ENCODE assay signal across 22 cellular contexts in the genomic region with DNA sequence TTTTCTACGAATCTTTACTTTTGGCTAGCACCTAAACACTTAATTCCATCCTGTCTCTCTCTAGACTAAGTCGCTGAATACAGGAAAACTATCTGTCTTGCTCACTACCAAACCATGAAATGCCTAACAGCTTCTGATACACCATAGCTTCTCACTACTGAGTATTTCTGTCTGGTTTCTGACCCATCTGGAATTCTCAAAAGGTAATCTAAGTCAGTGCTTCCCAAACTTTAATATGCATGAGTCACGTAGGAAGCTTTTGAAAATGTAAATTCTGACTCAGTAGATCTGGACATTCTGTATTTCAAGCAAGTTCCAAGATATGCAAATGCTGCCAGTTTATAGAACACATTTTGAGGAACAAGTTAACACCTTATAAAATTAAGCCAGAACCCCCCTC. TPM values are rescaled to one million over a fixed set of nuclear protein-coding genes. Genes with fewer than 3 reads are reported as not detected.
DNase-seq lines count a peak whose midpoint lies in the region; ATAC-seq and TF ChIP-seq lines count a peak whose summit lies in the region.
"Had no signal": no experiment of that assay in that cellular context is flagged by ENCODE, and none has a peak within 500 bp of the region (broad histone marks: within the 10 kb centered on the region; RNA-seq: fewer than 3 reads in every experiment).

No MANE protein-coding gene starts in this region.

- no peak overlapping the region for H3K56ac ChIP-seq in H9 (ENCODE audit: insufficient read length, low read depth, low read length)

- no peak overlapping the region for H4K91ac ChIP-seq in H9 (ENCODE audit: insufficient read length, low read depth, low read length)

- no CpG with 5 or more reads among the region's 3 CpGs for WGBS in H9 (ENCODE audit: extremely low coverage, insufficient read length, low lambda C conversion rate)

- H3K27ac ChIP-seq in RWPE2 (ENCODE audit: poor library complexity, severe bottlenecking) (no peak overlapping the region), H9 (ENCODE audit: insufficient read length, low read depth, low read length) (no peak overlapping the region)
- H3K27ac ChIP-seq: PC-9, right atrium auricular region, SJSA1, thoracic aorta had no signal

- no peaks in the 10 kb centered on the region for H3K9me3 Mint-ChIP-seq in activated naive CD8-positive, alpha-beta T cell (ENCODE audit: low read depth)
- no peaks in the 10 kb centered on the region for H3K9me3 Mint-ChIP-seq in activated naive CD8-positive, alpha-beta T cell treated with anti-CD3 and anti-CD28 coated beads for 36 hours
- no peaks in the 10 kb centered on the region for H3K9me3 Mint-ChIP-seq in H9
- H3K9me3 Mint-ChIP-seq: activated CD4-positive, alpha-beta memory T cell treated with anti-CD3 and anti-CD28 coated beads for 36 hours; activated naive CD8-positive, alpha-beta T cell treated with anti-CD3 and anti-CD28 coated beads, Interleukin-2, amount 50 U/mL, for 24 hours; T-helper 2 cell treated with Interferon-gamma antibody and Interleukin-4, amounts not matched to agents 5 μg/mL and 100 μg/mL, for 36 hours had no signal

- H3K36me3 ChIP-seq in RWPE2 (ENCODE audit: low read depth): peaks cover 43% of the 10 kb centered on the region

- no peak overlapping the region for H3K23ac ChIP-seq in H9 (ENCODE audit: insufficient read length, low read depth, low read length)

- no peak overlapping the region for H2BK5ac ChIP-seq in H9 (ENCODE audit: insufficient read length, low read length)

- no peaks in the 10 kb centered on the region for H3K23me2 ChIP-seq in H9 (ENCODE audit: insufficient read length, low read depth, low read length, poor library complexity, severe bottlenecking)

- H3K4ac ChIP-seq in H9 (ENCODE audit: low read depth, low read length): no peak overlapping the region

- H2AK5ac ChIP-seq in H9 (ENCODE audit: insufficient read length, low read length): no peak overlapping the region

- H2BK15ac ChIP-seq in H9 (ENCODE audit: low read depth, low read length): no peak overlapping the region

- TF ChIP-seq CTCF in RWPE2 (IDR thresholded peaks at IDR 0.05; ENCODE audit: poor library complexity, severe bottlenecking): no peak
- TF ChIP-seq CTCF in H9 (conservative IDR thresholded peaks at IDR 0.05): no peak

- peaks cover 5% of the 10 kb centered on the region for H3K4me1 ChIP-seq in RWPE2 (ENCODE audit: insufficient read depth, poor library complexity, severe bottlenecking)
- no peaks in the 10 kb centered on the region for H3K4me1 ChIP-seq in H9 (ENCODE audit: insufficient read depth, low read length)
- H3K4me1 ChIP-seq: right atrium auricular region, SJSA1 had no signal

- H2BK120ac ChIP-seq in H9 (ENCODE audit: low read depth, low read length, poor library complexity, severe bottlenecking): no peak overlapping the region

- no peaks in the 10 kb centered on the region for H3K9me3 ChIP-seq in RWPE2 (ENCODE audit: severe bottlenecking)
- H3K9me3 ChIP-seq in H9 (ENCODE audit: control insufficient read depth, low read depth, low read length): no peaks in the 10 kb centered on the region
- H3K9me3 ChIP-seq: right atrium auricular region, SJSA1, thoracic aorta had no signal

- DNase-seq in activated naive CD8-positive, alpha-beta T cell treated with anti-CD3 and anti-CD28 coated beads for 36 hours: no peak
- DNase-seq in RWPE2 (ENCODE audit: low spot score): no peak
- peak; percentile 54 for DNase-seq in fibroblast of peridontal ligament (ENCODE audit: extremely low read depth)
- peak; percentile 16 for DNase-seq in superior temporal gyrus (ENCODE audit: extremely low spot score)
- no peak for DNase-seq in HuH-7.5 (ENCODE audit: low spot score)
- no peak for DNase-seq in H9
- no peak for DNase-seq in SIG-M5 (lab: John Stamatoyannopoulos, UW)
- DNase-seq: ACHN; activated CD4-positive, alpha-beta memory T cell treated with anti-CD3 and anti-CD28 coated beads for 36 hours; activated naive CD8-positive, alpha-beta T cell treated with anti-CD3 and anti-CD28 coated beads, Interleukin-2, amount 50 U/mL, for 24 hours; activated T-cell treated with anti-CD3 and anti-CD28 coated beads, Interleukin-2, amount 50 U/mL, for 48 hours; caudate nucleus; DMS79; NCI-H1436 treated with DMSO at 0.1 percent for 48 hours; NCI-H2171 treated with DMSO at 0.1 percent for 48 hours; nucleus accumbens; PC-9 had no signal

- H3K27ac Mint-ChIP-seq in activated naive CD8-positive, alpha-beta T cell: peak overlapping the region; percentile 35
- H3K27ac Mint-ChIP-seq in activated naive CD8-positive, alpha-beta T cell treated with anti-CD3 and anti-CD28 coated beads for 36 hours: no peak overlapping the region
- H3K27ac Mint-ChIP-seq in H9: no peak overlapping the region
- H3K27ac Mint-ChIP-seq: activated CD4-positive, alpha-beta memory T cell treated with anti-CD3 and anti-CD28 coated beads for 36 hours; activated naive CD8-positive, alpha-beta T cell treated with anti-CD3 and anti-CD28 coated beads, Interleukin-2, amount 50 U/mL, for 24 hours; T-helper 2 cell treated with Interferon-gamma antibody and Interleukin-4, amounts not matched to agents 5 μg/mL and 100 μg/mL, for 36 hours had no signal

- H3K27me3 ChIP-seq in RWPE2 (ENCODE audit: insufficient read depth, poor library complexity, severe bottlenecking): no peaks in the 10 kb centered on the region
- H3K27me3 ChIP-seq in H9 (ENCODE audit: insufficient read depth, low read length): no peaks in the 10 kb centered on the region
- H3K27me3 ChIP-seq: right atrium auricular region had no signal

- peaks cover 8% of the 10 kb centered on the region for H3K36me3 Mint-ChIP-seq in activated naive CD8-positive, alpha-beta T cell
- peaks cover 17% of the 10 kb centered on the region for H3K36me3 Mint-ChIP-seq in activated naive CD8-positive, alpha-beta T cell treated with anti-CD3 and anti-CD28 coated beads for 36 hours
- H3K36me3 Mint-ChIP-seq in H9 (ENCODE audit: insufficient read depth in 1 of 3, low read depth in 3 of 3): peaks cover 25 to 39% (median 30%) of the 10 kb centered on the region in 3 experiments; a peak in 6 of 7 replicates

- H4K5ac ChIP-seq in H9 (ENCODE audit: insufficient read length, low read depth, low read length): no peak overlapping the region

- no peak overlapping the region for H2BK12ac ChIP-seq in H9 (ENCODE audit: insufficient read length, low read depth, low read length)

- no peak overlapping the region for H2AFZ ChIP-seq in H9 (ENCODE audit: low read length)
- H2AFZ ChIP-seq: PC-9 had no signal

- ATAC-seq in RWPE2 (ENCODE audit: low read depth): peak; percentile 57
- ATAC-seq: activated naive CD8-positive, alpha-beta T cell treated with anti-CD3 and anti-CD28 coated beads, Interleukin-2, amount 50 U/mL, for 24 hours had no signal

- H3K27me3 Mint-ChIP-seq in activated naive CD8-positive, alpha-beta T cell: no peaks in the 10 kb centered on the region
- no peaks in the 10 kb centered on the region for H3K27me3 Mint-ChIP-seq in activated naive CD8-positive, alpha-beta T cell treated with anti-CD3 and anti-CD28 coated beads for 36 hours
- H3K27me3 Mint-ChIP-seq in H9 (ENCODE audit: low read depth): peaks cover 5% of the 10 kb centered on the region
- H3K27me3 Mint-ChIP-seq: activated CD4-positive, alpha-beta memory T cell treated with anti-CD3 and anti-CD28 coated beads for 36 hours; activated naive CD8-positive, alpha-beta T cell treated with anti-CD3 and anti-CD28 coated beads, Interleukin-2, amount 50 U/mL, for 24 hours had no signal

- no peaks in the 10 kb centered on the region for H3K79me2 ChIP-seq in H9 (ENCODE audit: insufficient read depth, low read length)

- H3K4me1 Mint-ChIP-seq in activated naive CD8-positive, alpha-beta T cell (ENCODE audit: low read depth): peaks cover 11% of the 10 kb centered on the region
- peaks cover 3% of the 10 kb centered on the region for H3K4me1 Mint-ChIP-seq in activated naive CD8-positive, alpha-beta T cell treated with anti-CD3 and anti-CD28 coated beads for 36 hours
- H3K4me1 Mint-ChIP-seq in H9: no peaks in the 10 kb centered on the region

- H2BK20ac ChIP-seq in H9 (ENCODE audit: low read depth, low read length, poor library complexity, severe bottlenecking): no peak overlapping the region

- H3K9ac ChIP-seq in H9 (ENCODE audit: extremely low read depth, insufficient read length, low read length): no peak overlapping the region

- H4K20me1 ChIP-seq in H9 (ENCODE audit: control insufficient read depth, insufficient read depth, insufficient read length): no peaks in the 10 kb centered on the region

- no peak overlapping the region for H4K8ac ChIP-seq in H9 (replicated peaks; ENCODE audit: insufficient read length, low read depth, low read length)

- H3T11ph ChIP-seq in H9 (ENCODE audit: low read length): no peak overlapping the region

- no peak overlapping the region for H3K4me3 ChIP-seq in RWPE2 (ENCODE audit: severe bottlenecking)
- H3K4me3 ChIP-seq: PC-9, right atrium auricular region, SJSA1, thoracic aorta had no signal

- H3K18ac ChIP-seq in H9 (ENCODE audit: insufficient read length, low read depth, low read length): no peak overlapping the region

- no peak overlapping the region for H3K14ac ChIP-seq in H9 (ENCODE audit: insufficient read depth, low read length)

- H3K4me2 ChIP-seq in H9 (ENCODE audit: insufficient read depth, insufficient read length, low read length): no peak overlapping the region
- H3K4me2 ChIP-seq: PC-9 had no signal

- no peak overlapping the region for H3K4me3 Mint-ChIP-seq in activated naive CD8-positive, alpha-beta T cell
- H3K4me3 Mint-ChIP-seq in activated naive CD8-positive, alpha-beta T cell treated with anti-CD3 and anti-CD28 coated beads for 36 hours: no peak overlapping the region
- no peak overlapping the region for H3K4me3 Mint-ChIP-seq in H9
- H3K4me3 Mint-ChIP-seq: activated CD4-positive, alpha-beta memory T cell treated with anti-CD3 and anti-CD28 coated beads for 36 hours; activated naive CD8-positive, alpha-beta T cell treated with anti-CD3 and anti-CD28 coated beads, Interleukin-2, amount 50 U/mL, for 24 hours; T-helper 2 cell treated with Interferon-gamma antibody and Interleukin-4, amounts not matched to agents 5 μg/mL and 100 μg/mL, for 36 hours had no signal

- no peaks in the 10 kb centered on the region for H3K79me1 ChIP-seq in H9 (ENCODE audit: insufficient read depth, low read depth, low read length, poor library complexity, severe bottlenecking)

RNA-seq across cellular contexts. Expression of gene OVGP1, which starts 9.2 kb away (rescaled TPM):
- total RNA-seq in activated naive CD8-positive, alpha-beta T cell treated with anti-CD3 and anti-CD28 coated beads for 36 hours: under 1 TPM; 0.56 to 0.74 TPM
- 0.92 and 1.2 TPM in 2 replicates for total RNA-seq in H9 (2021)

RNA-seq across cellular contexts. Expression of gene WDR77, which starts 12.3 kb away (rescaled TPM):
- 10 to 100 TPM; 77.4 to 79.7 TPM for total RNA-seq in activated naive CD8-positive, alpha-beta T cell treated with anti-CD3 and anti-CD28 coated beads for 36 hours
- total RNA-seq in H9 (2021): 70.9 and 74.2 TPM in 2 replicates

RNA-seq across cellular contexts. Expression of gene ATP5PB, which starts 12.5 kb away (rescaled TPM):
- 100 to 1,000 TPM; 407 to 419 TPM for total RNA-seq in activated naive CD8-positive, alpha-beta T cell treated with anti-CD3 and anti-CD28 coated beads for 36 hours
- total RNA-seq in H9 (2021): 250 and 271 TPM in 2 replicates

RNA-seq across cellular contexts. Expression of gene C1orf162, which starts 37.1 kb away (rescaled TPM):
- 1 to 10 TPM; 3.6 to 3.8 TPM for total RNA-seq in activated naive CD8-positive, alpha-beta T cell treated with anti-CD3 and anti-CD28 coated beads for 36 hours
- total RNA-seq in H9 (2021): 0.35 TPM in 1 of 2 replicates, not detected in the other
- total RNA-seq: SJSA1 had no signal

Comparison
In these comparisons a context has a peak if more than half of its experiments do, and no peak if none do; other contexts are left out.
1. DNase-seq: peak in fibroblast of peridontal ligament (single experiment) and superior temporal gyrus (single experiment); none in activated naive CD8-positive, alpha-beta T cell treated with anti-CD3 and anti-CD28 coated beads for 36 hours (single experiment), RWPE2 (single experiment), HuH-7.5 (single experiment), H9 (single experiment) and SIG-M5 (single experiment).